ENCODE assay signal across 13 cellular contexts in the genomic region with DNA sequence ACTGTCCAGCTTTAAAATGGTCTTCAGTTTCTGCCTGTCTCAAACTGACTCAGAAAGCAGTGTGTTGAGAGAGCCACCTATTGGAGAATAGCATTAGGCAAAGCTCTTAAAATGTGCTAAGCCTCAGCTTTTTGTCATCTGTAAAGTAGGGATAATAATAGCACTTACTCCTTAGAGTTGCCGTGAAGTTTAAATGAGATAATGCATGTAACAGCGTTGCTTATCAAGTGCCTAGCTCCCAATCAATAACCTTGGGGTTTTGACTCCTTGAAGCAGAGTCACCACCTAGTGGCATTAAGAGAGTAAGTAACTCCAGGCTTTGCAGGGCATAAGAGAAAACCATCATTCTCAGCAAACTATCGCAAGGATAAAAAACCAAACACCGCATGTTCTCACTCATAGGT.
DNase-seq lines count a peak whose midpoint lies in the region; ATAC-seq, FAIRE-seq and TF ChIP-seq lines count a peak whose summit lies in the region.
"Had no signal": no experiment of that assay in that cellular context is flagged by ENCODE, and none has a peak within 500 bp of the region (broad histone marks: within the 10 kb centered on the region; RNA-seq: fewer than 3 reads in every experiment).

No MANE protein-coding gene starts in this region.

- FAIRE-seq in K562 (lab: Jason Lieb, UNC), result no peak

- TF ChIP-seq EP300 in K562 (IDR thresholded peaks at IDR 0.05; ENCODE audit: low read length), result no peak

- H3K9me1 ChIP-seq in K562 (ENCODE audit: control insufficient read depth, insufficient read depth, low read length), result no peaks in the 10 kb centered on the region

- CTCF ChIA-PET in K562 (lab: Yijun Ruan, JAX; ENCODE audit: low intra/inter-chr PET ratio), result no interaction called here

- DNase-seq in GM03348 (ENCODE audit: low spot score), result peak; percentile 10
- peak; percentile 5 for DNase-seq in LHCN-M2 (ENCODE audit: low read depth)
- DNase-seq in K562 (ENCODE audit: extremely low read depth in 1 of 4, low spot score in 3 of 4), result peak in 1 of 4 experiments; percentile 6
- DNase-seq in middle frontal gyrus (ENCODE audit: extremely low spot score, low spot score), result peak; percentile 11
- no peak for DNase-seq in spleen
- DNase-seq: activated CD4-positive, alpha-beta T cell treated with anti-CD3 and anti-CD28 coated beads, Interleukin-2, amount 50 U/mL, for 48 hours; NCI-H2081; stimulated activated CD4-positive, alpha-beta T cell treated with anti-CD3 and anti-CD28 coated beads, Interleukin-2, amount 100 ng/mL, for 24 hours had no signal

- no peaks in the 10 kb centered on the region for H3K79me2 ChIP-seq in K562 (ENCODE audit: control insufficient read depth, insufficient read depth, low read length)

- no peak for ATAC-seq in K562
- no peak for ATAC-seq in GM19397 (IDR thresholded peaks at IDR 0.05; ENCODE audit: unreplicated experiment)
- no peak for ATAC-seq in HG03460 (IDR thresholded peaks at IDR 0.05; ENCODE audit: unreplicated experiment)
- no peak for ATAC-seq in HG03045 (IDR thresholded peaks at IDR 0.05; ENCODE audit: unreplicated experiment)

- H3K27me3 ChIP-seq in K562 (ENCODE audit: control insufficient read depth in 2 of 2, insufficient read depth in 2 of 2, low read length in 2 of 2) (no peaks in the 10 kb centered on the region), spleen (replicated peaks in 1 of 7) (peaks cover 0 to 30% (median 0%) of the 10 kb centered on the region in 7 donors)
- H3K27me3 ChIP-seq: cardiac muscle cell had no signal

- TF ChIP-seq POLR2A in K562 (conservative IDR thresholded peaks at IDR 0.05) (no peak), spleen (IDR thresholded peaks at IDR 0.05) (no peak)

- POLR2A ChIA-PET in K562 (lab: Yijun Ruan, JAX), result no interaction called here

- no peak overlapping the region for H3K4me2 ChIP-seq in K562 (ENCODE audit: insufficient read depth, low read length)

- 4% methylated on average over 3 of the region's 4 CpGs for WGBS in K562 (ENCODE audit: insufficient coverage, low coverage, missing lambda C conversion rate)
- 49 to 64% (median 58%) methylated on average over 4 of the region's 4 CpGs for WGBS in spleen, 5 donors

- in situ Hi-C loops in K562 (cut with MboI), result no loop called here

- BruUV-seq in K562 (replicated peaks; lab: Mats Ljungman, UMichigan), result no TSS peak

- H3K4me3 ChIP-seq in K562 (no peak overlapping the region), spleen (no peak overlapping the region)
- H3K4me3 ChIP-seq: cardiac muscle cell, lung had no signal

- H4K20me1 ChIP-seq in K562 (replicated peaks; ENCODE audit: control insufficient read depth, insufficient read depth, low read length), result no peaks in the 10 kb centered on the region

- H3K9me3 ChIP-seq in K562 (replicated peaks; ENCODE audit: control insufficient read depth, insufficient read depth, low read depth, low read length) (no peaks in the 10 kb centered on the region), spleen (peaks cover 0 to 5% (median 1%) of the 10 kb centered on the region in 8 donors)

- no peak overlapping the region for H2AFZ ChIP-seq in K562 (ENCODE audit: low read depth, low read length)

- H3K4me1 ChIP-seq in K562 (replicated peaks in 1 of 2; ENCODE audit: control insufficient read depth in 2 of 2, insufficient read depth in 2 of 2, low read length in 2 of 2) (no peaks in the 10 kb centered on the region), spleen (no peaks in the 10 kb centered on the region)

- intact Hi-C loops in K562 (cut with micrococcal nuclease) (no loop called here), spleen (cut with DNase I; ENCODE audit: low total_unique reads) (no loop called here)

- H3K9ac ChIP-seq in K562 (ENCODE audit: insufficient read depth in 1 of 2, low read depth in 2 of 2, low read length in 2 of 2), result no peak overlapping the region

- peak; percentile 22 to 50; a peak in 3 of 4 replicates for TF ChIP-seq RAD21 in K562 (CRISPR knock-in tag; conservative IDR thresholded peaks at IDR 0.05 in 1 of 2, IDR thresholded peaks at IDR 0.05 in 1 of 2)

- no peak overlapping the region for H3K27ac ChIP-seq in K562 (ENCODE audit: extremely low read depth, low read depth, low read length)
- H3K27ac ChIP-seq in spleen, result no peak overlapping the region
- H3K27ac ChIP-seq: cardiac muscle cell had no signal

- H3K36me3 ChIP-seq in K562 (ENCODE audit: control insufficient read depth, insufficient read depth, low read length) (no peaks in the 10 kb centered on the region), spleen (no peaks in the 10 kb centered on the region)
- H3K36me3 ChIP-seq: cardiac muscle cell had no signal

- TF ChIP-seq CTCF in K562 (IDR thresholded peaks at IDR 0.05 in 2 of 3, conservative IDR thresholded peaks at IDR 0.05 in 1 of 3; ENCODE audit: insufficient read depth in 2 of 3, low read depth in 1 of 3, low read length in 3 of 3) (peak in 2 of 3 experiments; percentile 40 to 50; a peak in 4 of 6 replicates), spleen (IDR thresholded peaks at IDR 0.05 in 8 of 11, conservative IDR thresholded peaks at IDR 0.05 in 3 of 11) (peak in 1 of 11 experiments; percentile 20)

TF ChIP-seq in K562, 482 proteins besides CTCF, POLR2A, EP300 and RAD21:
- TF ChIP-seq, protein P1, sequence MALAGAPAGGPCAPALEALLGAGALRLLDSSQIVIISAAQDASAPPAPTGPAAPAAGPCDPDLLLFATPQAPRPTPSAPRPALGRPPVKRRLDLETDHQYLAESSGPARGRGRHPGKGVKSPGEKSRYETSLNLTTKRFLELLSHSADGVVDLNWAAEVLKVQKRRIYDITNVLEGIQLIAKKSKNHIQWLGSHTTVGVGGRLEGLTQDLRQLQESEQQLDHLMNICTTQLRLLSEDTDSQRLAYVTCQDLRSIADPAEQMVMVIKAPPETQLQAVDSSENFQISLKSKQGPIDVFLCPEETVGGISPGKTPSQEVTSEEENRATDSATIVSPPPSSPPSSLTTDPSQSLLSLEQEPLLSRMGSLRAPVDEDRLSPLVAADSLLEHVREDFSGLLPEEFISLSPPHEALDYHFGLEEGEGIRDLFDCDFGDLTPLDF (CRISPR knock-in tag; IDR thresholded peaks at IDR 0.05), result no peak
- TF ChIP-seq PPARD (CRISPR knock-in tag; IDR thresholded peaks at IDR 0.05) (no peak), ZNF124 (CRISPR knock-in tag; IDR thresholded peaks at IDR 0.05) (no peak), MCM2 (IDR thresholded peaks at IDR 0.05; ENCODE audit: low read depth) (no peak), POU5F1 (IDR thresholded peaks at IDR 0.05; ENCODE audit: borderline replicate concordance, low read depth, low read length, partially characterized antibody) (no peak), KLF10 (CRISPR knock-in tag; IDR thresholded peaks at IDR 0.05) (no peak), IFI16 (CRISPR knock-in tag; IDR thresholded peaks at IDR 0.05) (no peak), POLR2G (IDR thresholded peaks at IDR 0.05; ENCODE audit: low read depth, low read length) (no peak), ZNF589 (CRISPR knock-in tag; IDR thresholded peaks at IDR 0.05; ENCODE audit: low read depth) (no peak)
TF ChIP-seq in K562: peak in this region for 0.
